Comparison of ENCODE assay signal across 12 cellular contexts in genomic region chr1:6254691-6255090, GRCh38. TPM values are rescaled to one million over a fixed set of nuclear protein-coding genes. Genes with fewer than 3 reads are reported as not detected.
"Had no signal": no experiment of that assay in that cellular context is flagged by ENCODE, and none has a peak within 500 bp of the region (broad histone marks: within the 10 kb centered on the region; RNA-seq: fewer than 3 reads in every experiment).

No MANE protein-coding gene starts in this region.

- H3K9me3 ChIP-seq: HAP-1 had no signal

- H3K27ac ChIP-seq: GM23248 had no signal

- H3K4me3 Mint-ChIP-seq: GM23338, H9, HFFc6 had no signal

- H3K9ac ChIP-seq: GM23248 had no signal

- H2AFZ ChIP-seq: GM23248, GM23338 had no signal

- ATAC-seq: GM23338, HCT116 had no signal

- H3K4me3 ChIP-seq: GM23248, GM23338, HAP-1 had no signal

- H3K36me3 ChIP-seq: HAP-1 had no signal

- DNase-seq: GM23248, GOT3, H7, H9, HCEC 1CT, HFFc6 had no signal

- H3K4me2 ChIP-seq: GM23338 had no signal

- H3K9me3 Mint-ChIP-seq: GM23338, H9, HFFc6 had no signal

- H3K27ac Mint-ChIP-seq: GM23338, HFFc6 had no signal

- FAIRE-seq: H1, H54 had no signal

RNA-seq across cellular contexts. Expression of gene HES3, which starts 10.7 kb away (rescaled TPM):
- total RNA-seq: GM23248, H4, HFFc6 had no signal
- polyA plus RNA-seq: GM23248 had no signal
